ENCODE assay signal across 1 cellular context in the genomic region with DNA sequence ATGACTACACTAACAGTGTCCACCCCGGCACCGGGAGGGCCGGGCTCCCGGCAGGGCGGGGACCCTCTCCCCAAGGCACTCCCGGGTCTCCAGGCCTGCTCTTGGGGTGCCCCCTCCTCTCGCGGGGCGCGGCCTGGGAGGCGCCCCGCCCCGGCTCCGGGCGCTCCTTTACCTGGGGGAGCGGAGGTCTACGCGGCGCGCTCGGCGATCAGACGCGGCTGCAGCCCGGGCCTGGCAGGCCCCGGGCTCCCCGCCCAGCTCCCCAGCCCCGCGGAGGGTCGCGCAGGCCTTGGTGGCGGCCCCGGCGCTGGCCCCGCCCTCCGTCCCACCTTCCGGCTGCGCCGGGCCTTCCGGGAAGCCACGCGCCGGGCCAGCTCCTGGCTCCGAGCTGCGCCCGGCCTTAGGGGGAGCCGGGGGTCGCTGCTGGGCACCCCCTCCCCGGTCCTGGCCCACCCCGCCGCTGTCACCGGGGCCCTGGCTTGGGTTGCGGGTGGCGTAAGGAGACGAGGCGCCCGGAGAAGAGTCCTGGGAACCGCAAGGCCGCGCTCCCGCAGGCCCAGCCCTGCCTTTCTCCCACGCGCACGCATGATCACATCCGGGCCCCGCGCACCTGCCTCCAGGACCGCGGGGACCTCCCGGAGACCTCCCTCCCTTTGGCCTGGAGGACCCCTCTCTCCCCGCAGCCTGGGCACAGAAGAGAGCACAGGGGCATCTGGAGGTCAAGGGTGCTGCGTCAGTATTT.
A peak's percentile ranks its signal among the peaks of the same experiment; 100 is the strongest.
TF ChIP-seq lines count a peak whose summit lies in the region.

A gene (minus strand): TSS at position 309 of the 742 bp plus-strand sequence. CDS start 6,848 bp downstream, outside the sequence.

TF ChIP-seq in HepG2, 621 proteins besides CTCF, POLR2A, EP300 and RAD21 (continued from another document and continues in another):
- TF ChIP-seq, protein P1, sequence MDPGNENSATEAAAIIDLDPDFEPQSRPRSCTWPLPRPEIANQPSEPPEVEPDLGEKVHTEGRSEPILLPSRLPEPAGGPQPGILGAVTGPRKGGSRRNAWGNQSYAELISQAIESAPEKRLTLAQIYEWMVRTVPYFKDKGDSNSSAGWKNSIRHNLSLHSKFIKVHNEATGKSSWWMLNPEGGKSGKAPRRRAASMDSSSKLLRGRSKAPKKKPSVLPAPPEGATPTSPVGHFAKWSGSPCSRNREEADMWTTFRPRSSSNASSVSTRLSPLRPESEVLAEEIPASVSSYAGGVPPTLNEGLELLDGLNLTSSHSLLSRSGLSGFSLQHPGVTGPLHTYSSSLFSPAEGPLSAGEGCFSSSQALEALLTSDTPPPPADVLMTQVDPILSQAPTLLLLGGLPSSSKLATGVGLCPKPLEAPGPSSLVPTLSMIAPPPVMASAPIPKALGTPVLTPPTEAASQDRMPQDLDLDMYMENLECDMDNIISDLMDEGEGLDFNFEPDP (CRISPR knock-in tag; conservative IDR thresholded peaks at IDR 0.05), result no peak
- TF ChIP-seq SNAI1 (CRISPR knock-in tag; IDR thresholded peaks at IDR 0.05; ENCODE audit: borderline replicate concordance), result no peak
- no peak for TF ChIP-seq SETDB1 (CRISPR knock-in tag; IDR thresholded peaks at IDR 0.05; ENCODE audit: borderline replicate concordance)
- TF ChIP-seq SP1 (IDR thresholded peaks at IDR 0.05), result no peak
- no peak; the same call in 1 of the 2 replicates for TF ChIP-seq SP1 (CRISPR knock-in tag; IDR thresholded peaks at IDR 0.05)
- no peak for TF ChIP-seq RFX5 (IDR thresholded peaks at IDR 0.05; ENCODE audit: low read depth, low read length)
- peak; percentile 93 for TF ChIP-seq RBFOX2 (IDR thresholded peaks at IDR 0.05; ENCODE audit: low read depth, low read length)
- TF ChIP-seq ZNF225 (CRISPR knock-in tag; IDR thresholded peaks at IDR 0.05), result no peak
- TF ChIP-seq, protein P2, sequence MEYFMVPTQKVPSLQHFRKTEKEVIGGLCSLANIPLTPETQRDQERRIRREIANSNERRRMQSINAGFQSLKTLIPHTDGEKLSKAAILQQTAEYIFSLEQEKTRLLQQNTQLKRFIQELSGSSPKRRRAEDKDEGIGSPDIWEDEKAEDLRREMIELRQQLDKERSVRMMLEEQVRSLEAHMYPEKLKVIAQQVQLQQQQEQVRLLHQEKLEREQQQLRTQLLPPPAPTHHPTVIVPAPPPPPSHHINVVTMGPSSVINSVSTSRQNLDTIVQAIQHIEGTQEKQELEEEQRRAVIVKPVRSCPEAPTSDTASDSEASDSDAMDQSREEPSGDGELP (IDR thresholded peaks at IDR 0.05; ENCODE audit: borderline replicate concordance, low read depth), result no peak
- TF ChIP-seq ZNF766 (CRISPR knock-in tag; IDR thresholded peaks at IDR 0.05; ENCODE audit: borderline replicate concordance), result no peak; the same call in 1 of the 2 replicates
- TF ChIP-seq HMG20A (CRISPR knock-in tag; IDR thresholded peaks at IDR 0.05; ENCODE audit: borderline replicate concordance), result no peak
- TF ChIP-seq, protein P3, sequence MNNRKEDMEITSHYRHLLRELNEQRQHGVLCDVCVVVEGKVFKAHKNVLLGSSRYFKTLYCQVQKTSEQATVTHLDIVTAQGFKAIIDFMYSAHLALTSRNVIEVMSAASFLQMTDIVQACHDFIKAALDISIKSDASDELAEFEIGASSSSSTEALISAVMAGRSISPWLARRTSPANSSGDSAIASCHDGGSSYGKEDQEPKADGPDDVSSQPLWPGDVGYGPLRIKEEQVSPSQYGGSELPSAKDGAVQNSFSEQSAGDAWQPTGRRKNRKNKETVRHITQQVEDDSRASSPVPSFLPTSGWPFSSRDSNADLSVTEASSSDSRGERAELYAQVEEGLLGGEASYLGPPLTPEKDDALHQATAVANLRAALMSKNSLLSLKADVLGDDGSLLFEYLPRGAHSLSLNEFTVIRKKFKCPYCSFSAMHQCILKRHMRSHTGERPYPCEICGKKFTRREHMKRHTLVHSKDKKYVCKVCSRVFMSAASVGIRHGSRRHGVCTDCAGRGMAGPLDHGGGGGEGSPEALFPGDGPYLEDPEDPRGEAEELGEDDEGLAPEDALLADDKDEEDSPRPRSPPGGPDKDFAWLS (CRISPR knock-in tag; IDR thresholded peaks at IDR 0.05; ENCODE audit: borderline replicate concordance), result no peak
- no peak for TF ChIP-seq ATF7 (IDR thresholded peaks at IDR 0.05)
- no peak for TF ChIP-seq ATF7 (CRISPR knock-in tag; IDR thresholded peaks at IDR 0.05)
- TF ChIP-seq, protein P4, sequence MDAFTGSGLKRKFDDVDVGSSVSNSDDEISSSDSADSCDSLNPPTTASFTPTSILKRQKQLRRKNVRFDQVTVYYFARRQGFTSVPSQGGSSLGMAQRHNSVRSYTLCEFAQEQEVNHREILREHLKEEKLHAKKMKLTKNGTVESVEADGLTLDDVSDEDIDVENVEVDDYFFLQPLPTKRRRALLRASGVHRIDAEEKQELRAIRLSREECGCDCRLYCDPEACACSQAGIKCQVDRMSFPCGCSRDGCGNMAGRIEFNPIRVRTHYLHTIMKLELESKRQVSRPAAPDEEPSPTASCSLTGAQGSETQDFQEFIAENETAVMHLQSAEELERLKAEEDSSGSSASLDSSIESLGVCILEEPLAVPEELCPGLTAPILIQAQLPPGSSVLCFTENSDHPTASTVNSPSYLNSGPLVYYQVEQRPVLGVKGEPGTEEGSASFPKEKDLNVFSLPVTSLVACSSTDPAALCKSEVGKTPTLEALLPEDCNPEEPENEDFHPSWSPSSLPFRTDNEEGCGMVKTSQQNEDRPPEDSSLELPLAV (CRISPR knock-in tag; conservative IDR thresholded peaks at IDR 0.05; ENCODE audit: low read depth), result no peak
- no peak for TF ChIP-seq ZNF460 (CRISPR knock-in tag; IDR thresholded peaks at IDR 0.05; ENCODE audit: borderline replicate concordance)
- no peak for TF ChIP-seq SAFB2 (CRISPR knock-in tag; IDR thresholded peaks at IDR 0.05; ENCODE audit: borderline replicate concordance, low read depth)
- TF ChIP-seq SSRP1 (CRISPR knock-in tag; IDR thresholded peaks at IDR 0.05), result no peak
- TF ChIP-seq ZNF549 (CRISPR knock-in tag; IDR thresholded peaks at IDR 0.05), result no peak
- no peak for TF ChIP-seq SCMH1 (CRISPR knock-in tag; IDR thresholded peaks at IDR 0.05; ENCODE audit: borderline replicate concordance)
- no peak for TF ChIP-seq PAWR (CRISPR knock-in tag; IDR thresholded peaks at IDR 0.05; ENCODE audit: borderline replicate concordance)
- no peak for TF ChIP-seq NCOA1 (CRISPR knock-in tag; IDR thresholded peaks at IDR 0.05)
- TF ChIP-seq NCOA2 (CRISPR knock-in tag; IDR thresholded peaks at IDR 0.05), result no peak
- TF ChIP-seq KLF12 (CRISPR knock-in tag; IDR thresholded peaks at IDR 0.05; ENCODE audit: borderline replicate concordance), result 0 out of 2 replicates have a peak, but pooled peaks have one; percentile 21
- no peak for TF ChIP-seq ZNF749 (CRISPR knock-in tag; IDR thresholded peaks at IDR 0.05; ENCODE audit: borderline replicate concordance)
- no peak for TF ChIP-seq ZNF331 (CRISPR knock-in tag; IDR thresholded peaks at IDR 0.05)
- 0 out of 2 replicates have a peak, but pooled peaks have one; percentile 8 for TF ChIP-seq MED1 (CRISPR knock-in tag; IDR thresholded peaks at IDR 0.05)
- TF ChIP-seq ZNF614 (CRISPR knock-in tag; IDR thresholded peaks at IDR 0.05; ENCODE audit: borderline replicate concordance), result no peak
- no peak for TF ChIP-seq ZKSCAN5 (CRISPR knock-in tag; IDR thresholded peaks at IDR 0.05)
- no peak for TF ChIP-seq EHMT2 (IDR thresholded peaks at IDR 0.05; ENCODE audit: borderline replicate concordance, low read depth, low read length)
- TF ChIP-seq XBP1 (CRISPR knock-in tag; IDR thresholded peaks at IDR 0.05), result no peak
- no peak for TF ChIP-seq NFYB (CRISPR knock-in tag; IDR thresholded peaks at IDR 0.05)
- no peak for TF ChIP-seq ZNF7 (CRISPR knock-in tag; IDR thresholded peaks at IDR 0.05)
- TF ChIP-seq CREB1 (IDR thresholded peaks at IDR 0.05), result no peak
- no peak for TF ChIP-seq CREB1 (CRISPR knock-in tag; IDR thresholded peaks at IDR 0.05)
- TF ChIP-seq NR1H2 (CRISPR knock-in tag; IDR thresholded peaks at IDR 0.05; ENCODE audit: borderline replicate concordance, low read depth), result no peak
- no peak for TF ChIP-seq ZNF775 (CRISPR knock-in tag; IDR thresholded peaks at IDR 0.05; ENCODE audit: borderline replicate concordance)
- TF ChIP-seq, protein P5, sequence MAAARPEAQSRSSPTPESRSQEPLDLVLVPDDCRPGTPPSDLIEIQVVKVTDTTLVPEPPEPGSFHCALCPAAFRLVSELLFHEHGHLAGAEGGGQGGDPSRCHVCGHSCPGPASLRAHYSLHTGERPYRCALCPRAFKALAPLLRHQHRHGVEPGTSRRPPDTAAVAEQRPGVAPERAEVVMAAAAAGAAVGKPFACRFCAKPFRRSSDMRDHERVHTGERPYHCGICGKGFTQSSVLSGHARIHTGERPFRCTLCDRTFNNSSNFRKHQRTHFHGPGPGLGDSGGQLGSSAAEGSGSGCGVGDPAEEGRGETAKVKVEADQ (CRISPR knock-in tag; IDR thresholded peaks at IDR 0.05; ENCODE audit: borderline replicate concordance), result peak; percentile 79; the same call in 1 of the 2 replicates
- TF ChIP-seq FOXP1 (IDR thresholded peaks at IDR 0.05), result no peak
- no peak for TF ChIP-seq FOXP1 (CRISPR knock-in tag; IDR thresholded peaks at IDR 0.05)
- TF ChIP-seq, protein P6, sequence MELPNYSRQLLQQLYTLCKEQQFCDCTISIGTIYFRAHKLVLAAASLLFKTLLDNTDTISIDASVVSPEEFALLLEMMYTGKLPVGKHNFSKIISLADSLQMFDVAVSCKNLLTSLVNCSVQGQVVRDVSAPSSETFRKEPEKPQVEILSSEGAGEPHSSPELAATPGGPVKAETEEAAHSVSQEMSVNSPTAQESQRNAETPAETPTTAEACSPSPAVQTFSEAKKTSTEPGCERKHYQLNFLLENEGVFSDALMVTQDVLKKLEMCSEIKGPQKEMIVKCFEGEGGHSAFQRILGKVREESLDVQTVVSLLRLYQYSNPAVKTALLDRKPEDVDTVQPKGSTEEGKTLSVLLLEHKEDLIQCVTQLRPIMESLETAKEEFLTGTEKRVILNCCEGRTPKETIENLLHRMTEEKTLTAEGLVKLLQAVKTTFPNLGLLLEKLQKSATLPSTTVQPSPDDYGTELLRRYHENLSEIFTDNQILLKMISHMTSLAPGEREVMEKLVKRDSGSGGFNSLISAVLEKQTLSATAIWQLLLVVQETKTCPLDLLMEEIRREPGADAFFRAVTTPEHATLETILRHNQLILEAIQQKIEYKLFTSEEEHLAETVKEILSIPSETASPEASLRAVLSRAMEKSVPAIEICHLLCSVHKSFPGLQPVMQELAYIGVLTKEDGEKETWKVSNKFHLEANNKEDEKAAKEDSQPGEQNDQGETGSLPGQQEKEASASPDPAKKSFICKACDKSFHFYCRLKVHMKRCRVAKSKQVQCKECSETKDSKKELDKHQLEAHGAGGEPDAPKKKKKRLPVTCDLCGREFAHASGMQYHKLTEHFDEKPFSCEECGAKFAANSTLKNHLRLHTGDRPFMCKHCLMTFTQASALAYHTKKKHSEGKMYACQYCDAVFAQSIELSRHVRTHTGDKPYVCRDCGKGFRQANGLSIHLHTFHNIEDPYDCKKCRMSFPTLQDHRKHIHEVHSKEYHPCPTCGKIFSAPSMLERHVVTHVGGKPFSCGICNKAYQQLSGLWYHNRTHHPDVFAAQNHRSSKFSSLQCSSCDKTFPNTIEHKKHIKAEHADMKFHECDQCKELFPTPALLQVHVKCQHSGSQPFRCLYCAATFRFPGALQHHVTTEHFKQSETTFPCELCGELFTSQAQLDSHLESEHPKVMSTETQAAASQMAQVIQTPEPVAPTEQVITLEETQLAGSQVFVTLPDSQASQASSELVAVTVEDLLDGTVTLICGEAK (IDR thresholded peaks at IDR 0.05), result no peak
- TF ChIP-seq, protein P6 (CRISPR knock-in tag; IDR thresholded peaks at IDR 0.05), result peak; percentile 20; the same call in 1 of the 2 replicates
- TF ChIP-seq, protein P7, sequence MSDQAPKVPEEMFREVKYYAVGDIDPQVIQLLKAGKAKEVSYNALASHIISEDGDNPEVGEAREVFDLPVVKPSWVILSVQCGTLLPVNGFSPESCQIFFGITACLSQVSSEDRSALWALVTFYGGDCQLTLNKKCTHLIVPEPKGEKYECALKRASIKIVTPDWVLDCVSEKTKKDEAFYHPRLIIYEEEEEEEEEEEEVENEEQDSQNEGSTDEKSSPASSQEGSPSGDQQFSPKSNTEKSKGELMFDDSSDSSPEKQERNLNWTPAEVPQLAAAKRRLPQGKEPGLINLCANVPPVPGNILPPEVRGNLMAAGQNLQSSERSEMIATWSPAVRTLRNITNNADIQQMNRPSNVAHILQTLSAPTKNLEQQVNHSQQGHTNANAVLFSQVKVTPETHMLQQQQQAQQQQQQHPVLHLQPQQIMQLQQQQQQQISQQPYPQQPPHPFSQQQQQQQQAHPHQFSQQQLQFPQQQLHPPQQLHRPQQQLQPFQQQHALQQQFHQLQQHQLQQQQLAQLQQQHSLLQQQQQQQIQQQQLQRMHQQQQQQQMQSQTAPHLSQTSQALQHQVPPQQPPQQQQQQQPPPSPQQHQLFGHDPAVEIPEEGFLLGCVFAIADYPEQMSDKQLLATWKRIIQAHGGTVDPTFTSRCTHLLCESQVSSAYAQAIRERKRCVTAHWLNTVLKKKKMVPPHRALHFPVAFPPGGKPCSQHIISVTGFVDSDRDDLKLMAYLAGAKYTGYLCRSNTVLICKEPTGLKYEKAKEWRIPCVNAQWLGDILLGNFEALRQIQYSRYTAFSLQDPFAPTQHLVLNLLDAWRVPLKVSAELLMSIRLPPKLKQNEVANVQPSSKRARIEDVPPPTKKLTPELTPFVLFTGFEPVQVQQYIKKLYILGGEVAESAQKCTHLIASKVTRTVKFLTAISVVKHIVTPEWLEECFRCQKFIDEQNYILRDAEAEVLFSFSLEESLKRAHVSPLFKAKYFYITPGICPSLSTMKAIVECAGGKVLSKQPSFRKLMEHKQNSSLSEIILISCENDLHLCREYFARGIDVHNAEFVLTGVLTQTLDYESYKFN (CRISPR knock-in tag; conservative IDR thresholded peaks at IDR 0.05), result no peak
- no peak for TF ChIP-seq TRIM24 (CRISPR knock-in tag; IDR thresholded peaks at IDR 0.05)
- TF ChIP-seq MYNN (CRISPR knock-in tag; IDR thresholded peaks at IDR 0.05; ENCODE audit: low read depth), result no peak
